In genomic region chr5:179610903-179611265, GRCh38 we compare ENCODE assay signal across 15 cellular contexts. TPM values are rescaled to one million over a fixed set of nuclear protein-coding genes. Genes with fewer than 3 reads are reported as not detected.
A peak's percentile ranks its signal among the peaks of the same experiment; 100 is the strongest.
DNase-seq lines count a peak whose midpoint lies in the region; ATAC-seq and TF ChIP-seq lines count a peak whose summit lies in the region.
"Had no signal": no experiment of that assay in that cellular context is flagged by ENCODE, and none has a peak within 500 bp of the region (broad histone marks: within the 10 kb centered on the region; RNA-seq: fewer than 3 reads in every experiment).

No MANE protein-coding gene starts in this region.

- H3K4me3 Mint-ChIP-seq in activated naive CD4-positive, alpha-beta T cell treated with anti-CD3 and anti-CD28 coated beads, Interleukin-2, amount 50 U/mL, for 24 hours, result no peak overlapping the region
- peak overlapping the region in 1 of 2 donors; percentile 31 for H3K4me3 Mint-ChIP-seq in effector memory CD8-positive, alpha-beta T cell

- H3F3A ChIP-seq in smooth muscle cell (ENCODE audit: low read depth), result peaks cover 66% of the 10 kb centered on the region

- no peaks in the 10 kb centered on the region for H3K27me3 Mint-ChIP-seq in activated naive CD4-positive, alpha-beta T cell treated with anti-CD3 and anti-CD28 coated beads, Interleukin-2, amount 50 U/mL, for 24 hours
- no peaks in the 10 kb centered on the region for H3K27me3 Mint-ChIP-seq in effector memory CD8-positive, alpha-beta T cell

- H3K4me1 ChIP-seq in smooth muscle cell (ENCODE audit: low read depth), result no peaks in the 10 kb centered on the region

- H3K9me3 Mint-ChIP-seq in activated naive CD4-positive, alpha-beta T cell treated with anti-CD3 and anti-CD28 coated beads, Interleukin-2, amount 50 U/mL, for 24 hours, result no peaks in the 10 kb centered on the region
- no peaks in the 10 kb centered on the region for H3K9me3 Mint-ChIP-seq in effector memory CD8-positive, alpha-beta T cell

- POLR2A ChIA-PET in RWPE1 (lab: Yijun Ruan, JAX; ENCODE audit: low non-redundant PET), result no interaction called here

- H3K27ac ChIP-seq in RWPE1 (peak overlapping the region; percentile 69), smooth muscle cell (ENCODE audit: low read depth) (peak overlapping the region; percentile 42)

- H3K9me3 ChIP-seq in smooth muscle cell (replicated peaks; ENCODE audit: low read depth), result no peaks in the 10 kb centered on the region
- H3K9me3 ChIP-seq: MG63, right atrium auricular region had no signal

- no peak overlapping the region for H3K9ac ChIP-seq in smooth muscle cell (ENCODE audit: low read depth)

- no peak overlapping the region for H3K4me3 ChIP-seq in smooth muscle cell
- H3K4me3 ChIP-seq: MG63, right atrium auricular region had no signal

- no peak for ATAC-seq in effector memory CD8-positive, alpha-beta T cell (replicated peaks)

- peaks cover 30% of the 10 kb centered on the region for H3K36me3 ChIP-seq in smooth muscle cell (ENCODE audit: low read depth)

- H3K36me3 Mint-ChIP-seq in activated naive CD4-positive, alpha-beta T cell treated with anti-CD3 and anti-CD28 coated beads, Interleukin-2, amount 50 U/mL, for 24 hours, result peaks cover 29% of the 10 kb centered on the region
- H3K36me3 Mint-ChIP-seq in effector memory CD8-positive, alpha-beta T cell (ENCODE audit: insufficient read depth), result peaks cover 94% of the 10 kb centered on the region

- H3K79me2 ChIP-seq in smooth muscle cell (ENCODE audit: low read depth), result peaks cover 29% of the 10 kb centered on the region

- no peak overlapping the region for H3K4me2 ChIP-seq in smooth muscle cell

- H2AFZ ChIP-seq in smooth muscle cell (ENCODE audit: low read depth), result no peak overlapping the region

- no peak for DNase-seq in activated naive CD4-positive, alpha-beta T cell treated with anti-CD3 and anti-CD28 coated beads, Interleukin-2, amount 50 U/mL, for 16 hours
- DNase-seq in RWPE1 (ENCODE audit: low spot score) (no peak), smooth muscle cell (lab: John Stamatoyannopoulos, UW; ENCODE audit: unreplicated experiment) (no peak), mesenteric fat pad (ENCODE audit: low spot score) (no peak), activated gamma-delta T cell (lab: John Stamatoyannopoulos, UW) (no peak)
- DNase-seq in effector memory CD8-positive, alpha-beta T cell, result no peak
- DNase-seq in central memory CD4-positive, alpha-beta T cell, result no peak
- DNase-seq: AML-193; amniotic stem cell; MG63; NCI-H2171; stimulated activated CD4-positive, alpha-beta T cell treated with anti-CD3 and anti-CD28 coated beads, Interleukin-4, amount 100 ng/mL, for 24 hours; stimulated activated naive CD4-positive, alpha-beta T cell had no signal

- TF ChIP-seq CTCF in RWPE1 (conservative IDR thresholded peaks at IDR 0.05; ENCODE audit: low read depth), result no peak
- TF ChIP-seq CTCF in smooth muscle cell (IDR thresholded peaks at IDR 0.05; ENCODE audit: borderline replicate concordance, insufficient read depth, poor library complexity, severe bottlenecking), result no peak

- peak overlapping the region; percentile 52 for H3K27ac Mint-ChIP-seq in activated naive CD4-positive, alpha-beta T cell treated with anti-CD3 and anti-CD28 coated beads, Interleukin-2, amount 50 U/mL, for 24 hours
- peak overlapping the region; percentile 78 to 82 for H3K27ac Mint-ChIP-seq in effector memory CD8-positive, alpha-beta T cell

- CTCF ChIA-PET in RWPE1 (lab: Yijun Ruan, JAX), result no interaction called here

- H3K27me3 ChIP-seq in smooth muscle cell (ENCODE audit: low read depth), result no peaks in the 10 kb centered on the region
- H3K27me3 ChIP-seq: MG63, right atrium auricular region had no signal

- H3K4me1 Mint-ChIP-seq in activated naive CD4-positive, alpha-beta T cell treated with anti-CD3 and anti-CD28 coated beads, Interleukin-2, amount 50 U/mL, for 24 hours, result peaks cover 60% of the 10 kb centered on the region
- H3K4me1 Mint-ChIP-seq in effector memory CD8-positive, alpha-beta T cell (ENCODE audit: low read depth in 2 of 2), result peaks cover 39 to 64% of the 10 kb centered on the region in 2 donors

- H4K20me1 ChIP-seq in smooth muscle cell (ENCODE audit: low read depth), result peaks cover 96% of the 10 kb centered on the region

RNA-seq across cellular contexts. Expression of gene HNRNPH1, which starts 12.6 kb away (rescaled TPM):
- total RNA-seq in smooth muscle cell (384 and 421 TPM in 2 replicates), mesenteric fat pad (429 TPM)
- 60.9 and 95.9 TPM in 2 replicates for polyA plus RNA-seq in smooth muscle cell
